In the genomic region with DNA sequence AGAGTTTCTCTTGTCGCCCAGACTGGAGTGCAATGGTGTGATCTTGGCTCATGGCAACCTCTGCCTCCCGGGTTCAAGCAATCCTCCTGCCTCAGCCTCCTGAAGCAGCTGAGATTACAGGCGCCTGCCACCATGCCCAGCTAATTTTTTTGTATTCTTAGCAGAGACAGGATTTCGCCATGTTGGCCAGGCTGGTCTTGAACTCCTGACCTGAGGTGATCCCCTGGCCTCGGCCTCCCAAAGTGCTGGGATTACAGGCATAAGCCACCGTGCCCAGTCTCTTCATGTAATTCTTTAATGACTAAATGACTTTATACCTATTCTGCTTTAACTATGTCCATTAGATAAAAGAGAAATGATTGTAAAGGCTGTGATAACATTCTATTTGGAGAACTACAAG, we compare ENCODE assay signal across 5 cellular contexts. TPM values are rescaled to one million over a fixed set of nuclear protein-coding genes. Genes with fewer than 3 reads are reported as not detected.
DNase-seq lines count a peak whose midpoint lies in the region; ATAC-seq and TF ChIP-seq lines count a peak whose summit lies in the region.
"Not testable (repeated sequence)": the region's sequence is repeated elsewhere in the genome, so short reads cannot be mapped to it uniquely, and the experiment has no call there.

No MANE protein-coding gene starts in this region.

- not testable (repeated sequence) for DNase-seq in CD14-positive monocyte (ENCODE audit: low spot score); psoas muscle
- DNase-seq in WERI-Rb-1 (peak; percentile 12), adrenal gland (peak in 4 of 7 donors; percentile 40 to 60 (median 50))

- H3K27ac ChIP-seq in WERI-Rb-1 = not testable (repeated sequence)
- H3K27ac ChIP-seq in adrenal gland (peak overlapping the region in 4 of 5 donors; percentile 22 to 70 (median 34)), neutrophil (peak overlapping the region; percentile 62), psoas muscle (peak overlapping the region; percentile 10)

- TF ChIP-seq POLR2A in adrenal gland (IDR thresholded peaks at IDR 0.05) = not testable (repeated sequence)

- peak overlapping the region in 4 of 7 donors; percentile 15 to 71 (median 32) for H3K27ac Mint-ChIP-seq in CD14-positive monocyte

- intact Hi-C loops in CD14-positive monocyte (cut with micrococcal nuclease); adrenal gland (cut with DNase I); psoas muscle (cut with DNase I): not testable (repeated sequence)

- H3K4me1 Mint-ChIP-seq in CD14-positive monocyte = peaks cover 41% of the 10 kb centered on the region

- ATAC-seq in psoas muscle = not testable (repeated sequence)

- not testable (repeated sequence) for H3K27me3 Mint-ChIP-seq in CD14-positive monocyte (ENCODE audit: low read depth in 3 of 3)

- H3K36me3 Mint-ChIP-seq in CD14-positive monocyte = peaks cover 25 to 30% of the 10 kb centered on the region in 2 donors

- peaks cover 3 to 10% (median 5%) of the 10 kb centered on the region in 7 donors for H3K9me3 Mint-ChIP-seq in CD14-positive monocyte

- TF ChIP-seq CTCF in CD14-positive monocyte (IDR thresholded peaks at IDR 0.05); WERI-Rb-1 (IDR thresholded peaks at IDR 0.05; ENCODE audit: low read depth, low read length); adrenal gland (IDR thresholded peaks at IDR 0.05); neutrophil (IDR thresholded peaks at IDR 0.05); psoas muscle (IDR thresholded peaks at IDR 0.05): not testable (repeated sequence)

- not testable (repeated sequence) for H3K27me3 ChIP-seq in WERI-Rb-1 (ENCODE audit: insufficient read depth, low read depth, severe bottlenecking); adrenal gland; neutrophil; psoas muscle (ENCODE audit: insufficient read depth in 3 of 3, low read length in 2 of 3)

- H3K4me1 ChIP-seq in adrenal gland (replicated peaks in 1 of 2) (peaks cover 5 to 13% of the 10 kb centered on the region in 2 donors), neutrophil (ENCODE audit: control insufficient read depth in 1 of 2, insufficient read depth in 1 of 2, low read depth in 1 of 2, low read length in 1 of 2) (peaks cover 52 to 58% of the 10 kb centered on the region in 2 experiments), psoas muscle (peaks cover 20% of the 10 kb centered on the region)

- peaks cover 12% of the 10 kb centered on the region for H3K9me3 ChIP-seq in WERI-Rb-1 (ENCODE audit: severe bottlenecking)
- not testable (repeated sequence) for H3K9me3 ChIP-seq in adrenal gland (replicated peaks in 1 of 3); neutrophil
- peaks cover 24% of the 10 kb centered on the region for H3K9me3 ChIP-seq in psoas muscle

- H3K36me3 ChIP-seq in WERI-Rb-1 = peaks cover 30% of the 10 kb centered on the region
- H3K36me3 ChIP-seq in adrenal gland (replicated peaks in 1 of 2); neutrophil; psoas muscle (ENCODE audit: insufficient read depth in 1 of 2, low read depth in 1 of 2): not testable (repeated sequence)

- not testable (repeated sequence) for H3K4me3 ChIP-seq in WERI-Rb-1 (ENCODE audit: low read depth, low read length); adrenal gland; neutrophil (ENCODE audit: low read depth in 1 of 2, low read length in 1 of 2); psoas muscle

- 53 to 69% (median 61%) methylated on average over 6 of the region's 6 CpGs for WGBS in adrenal gland, 4 donors
- 83 to 92% (median 90%) methylated on average over 6 of the region's 6 CpGs for WGBS in psoas muscle, 3 donors

- H3K4me3 Mint-ChIP-seq in CD14-positive monocyte = not testable (repeated sequence)

RNA-seq across cellular contexts. Expression of gene ANKFY1, which starts 8.5 kb away (rescaled TPM):
- polyA plus RNA-seq in CD14-positive monocyte (10 to 100 TPM; 13.5 to 21.7 TPM), adrenal gland (10 to 100 TPM; 14.8 to 25.6 (median 22.4) TPM), psoas muscle (10 to 100 TPM in 1 of 3 donors, 1 to 10 TPM in 2; 5.7 to 11.1 (median 6.0) TPM)
- total RNA-seq in adrenal gland (10 to 100 TPM; 44.7 to 91.0 (median 65.6) TPM), psoas muscle (10 to 100 TPM; 12.8 to 18.8 (median 16.5) TPM)
